Comparison of ENCODE assay signal across 8 cellular contexts in genomic region chr12:122980192-122981035, GRCh38. TPM values are rescaled to one million over a fixed set of nuclear protein-coding genes. Genes with fewer than 3 reads are reported as not detected.
DNase-seq lines count a peak whose midpoint lies in the region; ATAC-seq and TF ChIP-seq lines count a peak whose summit lies in the region.

Gene ARL6IP4, plus strand, starts transcription at chr12:122980681. Its CDS starts 459 bp downstream, at chr12:122981140.

- peak; percentile 80 to 83 for ATAC-seq in left cardiac atrium

- H3K36me3 ChIP-seq in prostate gland (no peaks in the 10 kb centered on the region), uterus (no peaks in the 10 kb centered on the region)

- intact Hi-C loops in left cardiac atrium (cut with DNase I) = no loop called here
- intact Hi-C loops in prostate gland (cut with DNase I) = loop anchor here (5.0 kb wide), 3 partner anchors 172 to 602 kb away; partner anchors contain the start of genes MPHOSPH9, MTRFR, PITPNM2 and TMED2
- intact Hi-C loops in uterus (cut with DNase I; ENCODE audit: low total_unique reads) = no loop called here

- H3K9me3 ChIP-seq in prostate gland (no peaks in the 10 kb centered on the region), uterus (no peaks in the 10 kb centered on the region)

- DNase-seq in DMS153 (lab: John Stamatoyannopoulos, UW) (peak; percentile 12), GM20000 (ENCODE audit: low spot score) (peak; percentile 94), KBM-7 (peak; percentile 75), T follicular helper cell (ENCODE audit: low read depth) (peak; percentile 31), amniotic epithelial cell (ENCODE audit: low read depth) (peak; percentile 56), left cardiac atrium (peak; percentile 79), prostate gland (ENCODE audit: low spot score) (peak; percentile 48), uterus (peak in 1 of 2 donors; percentile 61)

- H3K27me3 ChIP-seq in prostate gland (replicated peaks; ENCODE audit: insufficient read depth) (no peaks in the 10 kb centered on the region), uterus (no peaks in the 10 kb centered on the region)

- H3K4me3 ChIP-seq in prostate gland (peak within 1 kb of the TSS; percentile 95 to 97), uterus (peak within 1 kb of the TSS; percentile 80 to 99)

- TF ChIP-seq POLR2A in prostate gland (IDR thresholded peaks at IDR 0.05) (peak; percentile 66), uterus (IDR thresholded peaks at IDR 0.05) (peak; percentile 82 to 84)

- TF ChIP-seq CTCF in GM20000 (IDR thresholded peaks at IDR 0.05; ENCODE audit: extremely low read depth, missing control alignments) (no peak), prostate gland (IDR thresholded peaks at IDR 0.05) (peak in 2 of 4 experiments; percentile 14 to 17), uterus (IDR thresholded peaks at IDR 0.05) (peak in 1 of 4 experiments; percentile 27)

- WGBS in prostate gland = under 1% methylated on average over 65 of the region's 96 CpGs

- in situ Hi-C loops in KBM-7 (cut with MboI; ENCODE audit: low pct_unique_long_range_greater_than_20kb, low sequenced_read_pairs) = no loop called here

- H3K4me1 ChIP-seq in prostate gland (replicated peaks) (peaks cover 48% of the 10 kb centered on the region), uterus (peaks cover 5 to 48% of the 10 kb centered on the region in 2 donors)

- H3K27ac ChIP-seq in prostate gland = peak within 1 kb of the TSS; percentile 84 to 85
- H3K27ac ChIP-seq in uterus = peak within 1 kb of the TSS; percentile 77 to 96

RNA-seq across cellular contexts. Expression of gene ARL6IP4, which starts in this region (rescaled TPM):
- total RNA-seq in left cardiac atrium (100 to 1,000 TPM; 159 to 176 TPM), prostate gland (100 to 1,000 TPM; 232 to 257 TPM), uterus (100 to 1,000 TPM in 3 of 4 donors, 10 to 100 TPM in 1; 85.9 to 314 (median 207) TPM)
